ENCODE assay signal across 1 cellular context in the genomic region with DNA sequence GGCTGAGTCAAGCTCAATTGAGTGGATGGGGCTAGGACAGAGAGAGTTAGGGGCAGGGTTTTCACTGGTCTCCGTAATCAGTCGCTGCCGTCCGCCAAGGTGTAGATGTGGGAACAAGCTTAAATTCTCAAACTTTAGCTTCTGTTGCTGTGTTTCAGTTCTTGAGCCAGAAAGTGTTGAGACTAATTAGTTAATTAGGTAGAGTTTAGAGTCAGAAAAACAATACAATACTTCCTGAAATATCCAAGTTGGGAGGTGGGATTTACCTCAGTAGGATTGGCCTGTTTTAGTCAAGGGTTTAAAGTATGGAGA.
TF ChIP-seq lines count a peak whose summit lies in the region.

No MANE protein-coding gene starts in this region.

TF ChIP-seq in IMR-90, 13 proteins besides CTCF, POLR2A, EP300 and RAD21 (continued from another document):
- TF ChIP-seq RCOR1 (IDR thresholded peaks at IDR 0.05; ENCODE audit: insufficient replicate concordance, low read length) (no peak), RFX5 (IDR thresholded peaks at IDR 0.05; ENCODE audit: low read depth, low read length) (no peak), MXI1 (IDR thresholded peaks at IDR 0.05; ENCODE audit: borderline replicate concordance, low read depth, low read length) (no peak), MAZ (IDR thresholded peaks at IDR 0.05; ENCODE audit: borderline replicate concordance, low read depth, low read length) (no peak)
- TF ChIP-seq, protein P1, sequence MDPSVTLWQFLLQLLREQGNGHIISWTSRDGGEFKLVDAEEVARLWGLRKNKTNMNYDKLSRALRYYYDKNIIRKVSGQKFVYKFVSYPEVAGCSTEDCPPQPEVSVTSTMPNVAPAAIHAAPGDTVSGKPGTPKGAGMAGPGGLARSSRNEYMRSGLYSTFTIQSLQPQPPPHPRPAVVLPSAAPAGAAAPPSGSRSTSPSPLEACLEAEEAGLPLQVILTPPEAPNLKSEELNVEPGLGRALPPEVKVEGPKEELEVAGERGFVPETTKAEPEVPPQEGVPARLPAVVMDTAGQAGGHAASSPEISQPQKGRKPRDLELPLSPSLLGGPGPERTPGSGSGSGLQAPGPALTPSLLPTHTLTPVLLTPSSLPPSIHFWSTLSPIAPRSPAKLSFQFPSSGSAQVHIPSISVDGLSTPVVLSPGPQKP (IDR thresholded peaks at IDR 0.05; ENCODE audit: borderline replicate concordance, low read depth, low read length), result no peak
